32 cellular contexts compared by ENCODE assay signal in genomic region chr1:202117898-202118371, GRCh38. TPM values are rescaled to one million over a fixed set of nuclear protein-coding genes. Genes with fewer than 3 reads are reported as not detected.
DNase-seq lines count a peak whose midpoint lies in the region; ATAC-seq, FAIRE-seq and TF ChIP-seq lines count a peak whose summit lies in the region.
"Had no signal": no experiment of that assay in that cellular context is flagged by ENCODE, and none has a peak within 500 bp of the region (broad histone marks: within the 10 kb centered on the region; RNA-seq: fewer than 3 reads in every experiment).

No MANE protein-coding gene starts in this region.

- H3K9ac ChIP-seq in K562 (ENCODE audit: insufficient read depth in 1 of 2, low read depth in 2 of 2, low read length in 2 of 2), result peak overlapping the region in 1 of 2 experiments; percentile 21; a peak in 1 of 4 replicates

- H3K4me1 ChIP-seq in left ventricle myocardium inferior (peaks cover 20% of the 10 kb centered on the region), K562 (replicated peaks in 1 of 2; ENCODE audit: control insufficient read depth in 2 of 2, insufficient read depth in 2 of 2, low read length in 2 of 2) (peaks cover 9 to 14% of the 10 kb centered on the region in 2 experiments; a peak in 4 of 5 replicates), right lobe of liver (peaks cover 0 to 23% (median 10%) of the 10 kb centered on the region in 4 donors), transverse colon (peaks cover 3 to 29% (median 5%) of the 10 kb centered on the region in 4 donors)
- H3K4me1 ChIP-seq in naive thymus-derived CD4-positive, alpha-beta T cell (ENCODE audit: control insufficient read depth in 2 of 2, insufficient read depth in 2 of 2, low read length in 2 of 2), result no peaks in the 10 kb centered on the region
- H3K4me1 ChIP-seq: BE2C had no signal

- no peak overlapping the region for H3K27ac Mint-ChIP-seq in naive thymus-derived CD4-positive, alpha-beta T cell
- H3K27ac Mint-ChIP-seq: T-cell had no signal

- peak; percentile 96 for TF ChIP-seq EP300 in K562 (IDR thresholded peaks at IDR 0.05; ENCODE audit: low read length)
- no peak for TF ChIP-seq EP300 in transverse colon (IDR thresholded peaks at IDR 0.05; ENCODE audit: low read depth)

- H3K9me3 ChIP-seq in left ventricle myocardium inferior (replicated peaks) (no peaks in the 10 kb centered on the region), K562 (replicated peaks; ENCODE audit: control insufficient read depth, insufficient read depth, low read depth, low read length) (no peaks in the 10 kb centered on the region), right lobe of liver (no peaks in the 10 kb centered on the region), transverse colon (no peaks in the 10 kb centered on the region)
- H3K9me3 ChIP-seq in naive thymus-derived CD4-positive, alpha-beta T cell (ENCODE audit: control insufficient read depth in 2 of 3, low read length in 3 of 3), result no peaks in the 10 kb centered on the region
- H3K9me3 ChIP-seq: BE2C, SJSA1, uterus had no signal

- no peak for TF ChIP-seq POLR2A in K562 (conservative IDR thresholded peaks at IDR 0.05)
- peak; percentile 14 for TF ChIP-seq POLR2A in right lobe of liver (IDR thresholded peaks at IDR 0.05)
- peak; percentile 37 for TF ChIP-seq POLR2A in transverse colon (IDR thresholded peaks at IDR 0.05)

- no peak for DNase-seq in left ventricle myocardium inferior
- DNase-seq in left cardiac atrium, result no peak
- DNase-seq in K562 (ENCODE audit: extremely low read depth in 1 of 4, low spot score in 3 of 4), result peak in 2 of 4 experiments; percentile 79 to 87
- peak in 1 of 3 donors; percentile 78 for DNase-seq in right lobe of liver
- DNase-seq in transverse colon, result peak; percentile 42
- DNase-seq in naive thymus-derived CD4-positive, alpha-beta T cell, result no peak
- DNase-seq: activated CD4-positive, alpha-beta T cell treated with anti-CD3 and anti-CD28 coated beads for 4 hours; activated CD8-positive, alpha-beta memory T cell treated with anti-CD3 and anti-CD28 coated beads for 24 hours; activated naive CD4-positive, alpha-beta T cell treated with Interleukin-2 at 50 U/mL for 16 hours; activated T-cell treated with anti-CD3 and anti-CD28 coated beads, Interleukin-2, amount 50 U/mL, for 1 hour; BE2C; brain microvascular endothelial cell; effector CD8-positive, alpha-beta T cell; GF-D8; NCI-H1105 treated with DMSO at 0.1 percent for 48 hours; NCI-H2029; NCI-H748 treated with DMSO at 0.1 percent for 48 hours; nucleus accumbens; stimulated activated CD4-positive, alpha-beta T cell treated with anti-CD3 and anti-CD28 coated beads, Interleukin-2, amount 100 ng/mL, for 24 hours; substantia nigra; T-cell; uterus had no signal

- H3K36me3 Mint-ChIP-seq in naive thymus-derived CD4-positive, alpha-beta T cell, result no peaks in the 10 kb centered on the region
- H3K36me3 Mint-ChIP-seq: T-cell had no signal

- in situ Hi-C loops in K562 (cut with MboI) (no loop called here), transverse colon (cut with MboI; ENCODE audit: low pct_ligation_motif_present in 1 of 4, low pct_unique_long_range_greater_than_20kb in 1 of 4, low sequenced_read_pairs in 3 of 4) (loop anchor here in 3 of 4 donors (10.0 kb wide), 1 partner anchor 103 kb away; the partner anchor contains the start of gene ELF3 (in 3 of the 3))

- no peak overlapping the region for H2AFZ ChIP-seq in K562 (ENCODE audit: low read depth, low read length)

- TF ChIP-seq RAD21 in K562 (CRISPR knock-in tag; conservative IDR thresholded peaks at IDR 0.05 in 1 of 2, IDR thresholded peaks at IDR 0.05 in 1 of 2), result peak in 1 of 2 experiments; percentile 29; a peak in 2 of 4 replicates

- 3% methylated on average over 10 of the region's 10 CpGs for WGBS in K562 (ENCODE audit: insufficient coverage, low coverage, missing lambda C conversion rate)
- WGBS in right lobe of liver (ENCODE audit: insufficient coverage, low coverage, low lambda C conversion rate, missing lambda C conversion rate), result 21% methylated on average over 6 of the region's 10 CpGs
- 55 to 76% methylated on average over 4 to 10 of the region's 10 CpGs for WGBS in transverse colon (ENCODE audit: low coverage in 1 of 2), 2 donors

- POLR2A ChIA-PET in K562 (lab: Yijun Ruan, JAX), result interaction anchor here (0.5 to 1.8 kb wide), 13 partner anchors 11 to 1188 kb away, joined by 3 to 10 read pairs (median 3); no protein-coding TSS in a partner anchor
- POLR2A ChIA-PET in naive thymus-derived CD4-positive, alpha-beta T cell (lab: Charles Lee), result no interaction called here

- H3K27me3 ChIP-seq in left ventricle myocardium inferior (ENCODE audit: low read depth) (no peaks in the 10 kb centered on the region), K562 (ENCODE audit: control insufficient read depth in 2 of 2, insufficient read depth in 2 of 2, low read length in 2 of 2) (peaks cover 16 to 33% of the 10 kb centered on the region in 2 experiments), right lobe of liver (no peaks in the 10 kb centered on the region), transverse colon (no peaks in the 10 kb centered on the region)
- no peaks in the 10 kb centered on the region for H3K27me3 ChIP-seq in naive thymus-derived CD4-positive, alpha-beta T cell (ENCODE audit: control insufficient read depth in 2 of 2, insufficient read depth in 2 of 2, low read length in 2 of 2)
- H3K27me3 ChIP-seq: BE2C, brain microvascular endothelial cell, SJSA1, uterus had no signal

- intact Hi-C loops in left ventricle myocardium inferior (cut with micrococcal nuclease) (loop anchor here (5.0 kb wide), 1 partner anchor 111 kb away; no protein-coding TSS in a partner anchor), left cardiac atrium (cut with DNase I) (loop anchor here (2.0 to 10.0 kb wide), 3 partner anchors 107 to 223 kb away; partner anchors contain the start of gene ELF3 (in 1 of the 2)), K562 (cut with micrococcal nuclease) (loop anchor here (5.0 kb wide), 1 partner anchor 236 kb away; no protein-coding TSS in a partner anchor), right lobe of liver (cut with DNase I) (loop anchor here in 1 of 2 donors (2.0 kb wide), 1 partner anchor 111 kb away; no protein-coding TSS in a partner anchor), transverse colon (cut with DNase I; ENCODE audit: low total_unique reads) (no loop called here)
- intact Hi-C loops in naive thymus-derived CD4-positive, alpha-beta T cell (cut with micrococcal nuclease), result no loop called here

- CTCF ChIA-PET in K562 (lab: Yijun Ruan, JAX; ENCODE audit: low intra/inter-chr PET ratio), result interaction anchor here (0.7 to 3.8 kb wide), 7 partner anchors 101 to 588 kb away, joined by 3 to 66 read pairs (median 15); partner anchors contain the start of gene ELF3
- CTCF ChIA-PET in naive thymus-derived CD4-positive, alpha-beta T cell (lab: Charles Lee), result no interaction called here

- BruUV-seq in K562 (replicated peaks; lab: Mats Ljungman, UMichigan), result no TSS peak

- H3K9me1 ChIP-seq in K562 (ENCODE audit: control insufficient read depth, insufficient read depth, low read length), result no peaks in the 10 kb centered on the region

- ATAC-seq in left cardiac atrium (no peak), K562 (peak; percentile 75), right lobe of liver (peak; percentile 65 to 72 (median 67)), GM19463 (IDR thresholded peaks at IDR 0.05; ENCODE audit: unreplicated experiment) (no peak), HG03521 (IDR thresholded peaks at IDR 0.05; ENCODE audit: unreplicated experiment) (no peak)
- no peak for ATAC-seq in naive thymus-derived CD4-positive, alpha-beta T cell
- ATAC-seq: T-cell had no signal

- no peak overlapping the region for H3K4me3 Mint-ChIP-seq in naive thymus-derived CD4-positive, alpha-beta T cell
- H3K4me3 Mint-ChIP-seq: T-cell had no signal

- H3K4me1 Mint-ChIP-seq in naive thymus-derived CD4-positive, alpha-beta T cell, result peaks cover 0 to 3% (median 0%) of the 10 kb centered on the region in 7 donors
- H3K4me1 Mint-ChIP-seq: T-cell had no signal

- H4K20me1 ChIP-seq in K562 (replicated peaks; ENCODE audit: control insufficient read depth, insufficient read depth, low read length), result peaks cover 12% of the 10 kb centered on the region; the same call in 1 of the 2 replicates

- H3K4me3 ChIP-seq in left ventricle myocardium inferior (no peak overlapping the region), K562 (no peak overlapping the region), right lobe of liver (no peak overlapping the region), transverse colon (no peak overlapping the region)
- H3K4me3 ChIP-seq in naive thymus-derived CD4-positive, alpha-beta T cell (ENCODE audit: low read length), result no peak overlapping the region
- H3K4me3 ChIP-seq: lung, SJSA1, uterus had no signal

- H3K4me2 ChIP-seq in K562 (ENCODE audit: insufficient read depth, low read length), result peak overlapping the region; percentile 28

- TF ChIP-seq CTCF in left ventricle myocardium inferior (IDR thresholded peaks at IDR 0.05; ENCODE audit: borderline replicate concordance) (no peak), K562 (IDR thresholded peaks at IDR 0.05 in 2 of 3, conservative IDR thresholded peaks at IDR 0.05 in 1 of 3; ENCODE audit: insufficient read depth in 2 of 3, low read depth in 1 of 3, low read length in 3 of 3) (no peak), right lobe of liver (IDR thresholded peaks at IDR 0.05) (no peak), transverse colon (IDR thresholded peaks at IDR 0.05) (no peak)

- no peaks in the 10 kb centered on the region for H3K36me3 ChIP-seq in left ventricle myocardium inferior
- no peaks in the 10 kb centered on the region for H3K36me3 ChIP-seq in K562 (ENCODE audit: control insufficient read depth, insufficient read depth, low read length)
- no peaks in the 10 kb centered on the region for H3K36me3 ChIP-seq in right lobe of liver
- H3K36me3 ChIP-seq in transverse colon, result no peaks in the 10 kb centered on the region
- no peaks in the 10 kb centered on the region for H3K36me3 ChIP-seq in naive thymus-derived CD4-positive, alpha-beta T cell (ENCODE audit: control insufficient read depth in 2 of 3, insufficient read depth in 3 of 3, low read length in 3 of 3)
- H3K36me3 ChIP-seq: BE2C, brain microvascular endothelial cell, SJSA1, uterus had no signal

- no peaks in the 10 kb centered on the region for H3K9me3 Mint-ChIP-seq in naive thymus-derived CD4-positive, alpha-beta T cell
- H3K9me3 Mint-ChIP-seq: T-cell had no signal

- peaks cover 0 to 10% (median 0%) of the 10 kb centered on the region in 5 donors for H3K27me3 Mint-ChIP-seq in naive thymus-derived CD4-positive, alpha-beta T cell

- no peaks in the 10 kb centered on the region for H3K79me2 ChIP-seq in K562 (ENCODE audit: control insufficient read depth, insufficient read depth, low read length)

- FAIRE-seq in K562 (lab: Jason Lieb, UNC), result peak; percentile 90
- FAIRE-seq: frontal cortex, H54, islet of Langerhans had no signal

- H3K27ac ChIP-seq in left ventricle myocardium inferior (replicated peaks) (peak overlapping the region; percentile 50), K562 (ENCODE audit: extremely low read depth, low read depth, low read length) (no peak overlapping the region; the same call in 2 of the 3 replicates), right lobe of liver (peak overlapping the region; percentile 30 to 42 (median 42)), transverse colon (peak overlapping the region; percentile 79 to 82 (median 80))
- no peak overlapping the region for H3K27ac ChIP-seq in naive thymus-derived CD4-positive, alpha-beta T cell (ENCODE audit: low read depth, low read length)
- H3K27ac ChIP-seq: brain microvascular endothelial cell, HL-60, SJSA1, uterus had no signal

RNA-seq across cellular contexts. Expression of gene GPR37L1, which starts 4.8 kb away (rescaled TPM):
- total RNA-seq in left ventricle myocardium inferior (0.05 TPM), left cardiac atrium (under 1 TPM; 0.05 to 0.21 TPM), K562 (2014; rRNA removed) (not detected in 2 replicates), K562 (2014; rRNA removed; fragmentation: Illumina TruSeq; extraction: Trizol) (not detected in 2 replicates), K562 (2015; rRNA removed; fragmentation: Illumina TruSeq; extraction: Trizol) (not detected in 2 replicates), K562 (2021) (not detected in 2 replicates), right lobe of liver (under 1 TPM in 4 of 6 experiments, not detected in 2; 0.12 to 0.49 (median 0.12) TPM), transverse colon (under 1 TPM in 2 of 4 donors, not detected in 2; 0.55 to 0.95 TPM)
- total RNA-seq in K562 (2011; cell fraction: chromatin; rRNA removed; ENCODE audit: low replicate concordance), result not detected in 2 replicates
- under 0.01 TPM in 2 replicates for total RNA-seq in K562 (2011; cell fraction: nucleolus; rRNA removed)
- not detected in 2 replicates for total RNA-seq in K562 (2011; cell fraction: nucleoplasm; rRNA removed)
- polyA plus RNA-seq in K562 (2011; rRNA removed) (0.01 TPM in 1 of 2 replicates, not detected in the other), K562 (2014; fragmentation: Illumina TruSeq; extraction: Trizol) (not detected in 2 replicates), K562 (2014; fragmentation: Nextera tagmentation; extraction: Ambion mirVana) (not detected), K562 (2014; rRNA removed) (not detected in 2 replicates)
- 0.01 TPM in 1 of 2 replicates, not detected in the other for polyA plus RNA-seq in K562 (2011; cell fraction: cytosol; rRNA removed)
- 0.01 TPM in 1 of 2 replicates, not detected in the other for polyA plus RNA-seq in K562 (2011; cell fraction: nucleus; rRNA removed)
- 0.07 TPM in 2 replicates for polyA plus RNA-seq in K562 (2012)
- polyA minus RNA-seq in K562 (2011; rRNA and poly(A)+ RNA removed), result not detected in 2 replicates
- not detected in 2 replicates for polyA minus RNA-seq in K562 (2011; cell fraction: cytosol; rRNA and poly(A)+ RNA removed)
- not detected in 2 replicates for polyA minus RNA-seq in K562 (2011; cell fraction: nucleus; rRNA and poly(A)+ RNA removed)
- not detected for total RNA-seq in naive thymus-derived CD4-positive, alpha-beta T cell
- polyA plus RNA-seq in naive thymus-derived CD4-positive, alpha-beta T cell, result under 1 TPM; 0.02 to 0.09 TPM
- total RNA-seq: A673, pulmonary artery endothelial cell, T-cell had no signal

RNA-seq across cellular contexts. Expression of gene ARL8A, which starts 26.6 kb away (rescaled TPM):
- 64.7 TPM for total RNA-seq in left ventricle myocardium inferior
- 10 to 100 TPM; 55.6 to 79.8 TPM for total RNA-seq in left cardiac atrium
- total RNA-seq in K562 (2011; cell fraction: chromatin; rRNA removed; ENCODE audit: low replicate concordance), result 15.5 and 36.2 TPM in 2 replicates
- total RNA-seq in K562 (2011; cell fraction: nucleolus; rRNA removed), result 13.9 and 24.0 TPM in 2 replicates
- 13.5 and 19.8 TPM in 2 replicates for total RNA-seq in K562 (2011; cell fraction: nucleoplasm; rRNA removed)
- 13.1 and 21.8 TPM in 2 replicates for total RNA-seq in K562 (2014; rRNA removed)
- total RNA-seq in K562 (2014; rRNA removed; fragmentation: Illumina TruSeq; extraction: Trizol), result 7.9 and 9.2 TPM in 2 replicates
- total RNA-seq in K562 (2015; rRNA removed; fragmentation: Illumina TruSeq; extraction: Trizol), result 11.1 and 11.8 TPM in 2 replicates
- 19.1 and 22.7 TPM in 2 replicates for total RNA-seq in K562 (2021)
- polyA plus RNA-seq in K562 (2011; rRNA removed), result 27.3 and 58.1 TPM in 2 replicates
- 17.5 and 24.2 TPM in 2 replicates for polyA plus RNA-seq in K562 (2011; cell fraction: cytosol; rRNA removed)
- polyA plus RNA-seq in K562 (2011; cell fraction: nucleus; rRNA removed), result 31.3 and 39.1 TPM in 2 replicates
- polyA plus RNA-seq in K562 (2012), result 21.7 and 25.7 TPM in 2 replicates
- polyA plus RNA-seq in K562 (2014; fragmentation: Illumina TruSeq; extraction: Trizol), result 11.4 and 15.9 TPM in 2 replicates
- polyA plus RNA-seq in K562 (2014; fragmentation: Nextera tagmentation; extraction: Ambion mirVana), result under 1 TPM; 0.17 to 0.32 TPM
- 15.3 and 15.6 TPM in 2 replicates for polyA plus RNA-seq in K562 (2014; rRNA removed)
- 12.5 and 17.4 TPM in 2 replicates for polyA minus RNA-seq in K562 (2011; rRNA and poly(A)+ RNA removed)
- polyA minus RNA-seq in K562 (2011; cell fraction: cytosol; rRNA and poly(A)+ RNA removed), result 11.4 and 13.7 TPM in 2 replicates
- 3.4 and 10.0 TPM in 2 replicates for polyA minus RNA-seq in K562 (2011; cell fraction: nucleus; rRNA and poly(A)+ RNA removed)
- total RNA-seq in right lobe of liver, result 10 to 100 TPM; 23.1 to 57.7 (median 36.1) TPM
- total RNA-seq in transverse colon, result 10 to 100 TPM in 3 of 4 donors, 1 to 10 TPM in 1; 9.0 to 27.2 (median 21.6) TPM
- 10 to 100 TPM; 38.2 to 99.4 (median 54.3) TPM for total RNA-seq in naive thymus-derived CD4-positive, alpha-beta T cell
- polyA plus RNA-seq in naive thymus-derived CD4-positive, alpha-beta T cell, result 1 to 10 TPM; 5.5 to 6.3 TPM

RNA-seq across cellular contexts. Expression of gene PTPN7, which starts 42.5 kb away (rescaled TPM):
- total RNA-seq in left ventricle myocardium inferior (0.44 TPM), left cardiac atrium (1 to 10 TPM; 1.3 to 1.9 TPM), K562 (2014; rRNA removed) (121 and 126 TPM in 2 replicates), K562 (2014; rRNA removed; fragmentation: Illumina TruSeq; extraction: Trizol) (61.7 and 65.6 TPM in 2 replicates), K562 (2015; rRNA removed; fragmentation: Illumina TruSeq; extraction: Trizol) (116 and 120 TPM in 2 replicates), K562 (2021) (112 and 139 TPM in 2 replicates), right lobe of liver (1 to 10 TPM in 2 of 6 experiments, under 1 TPM in 4; 0.18 to 5.1 (median 0.73) TPM), transverse colon (10 to 100 TPM in 2 of 4 donors, 1 to 10 TPM in 1, not detected in 1; 5.2 to 32.5 (median 14.0) TPM)
- total RNA-seq in K562 (2011; cell fraction: chromatin; rRNA removed; ENCODE audit: low replicate concordance), result 135 and 260 TPM in 2 replicates
- 174 and 175 TPM in 2 replicates for total RNA-seq in K562 (2011; cell fraction: nucleolus; rRNA removed)
- 146 and 165 TPM in 2 replicates for total RNA-seq in K562 (2011; cell fraction: nucleoplasm; rRNA removed)
- polyA plus RNA-seq in K562 (2011; rRNA removed) (80.7 and 176 TPM in 2 replicates), K562 (2014; fragmentation: Illumina TruSeq; extraction: Trizol) (144 and 189 TPM in 2 replicates), K562 (2014; fragmentation: Nextera tagmentation; extraction: Ambion mirVana) (10 to 100 TPM; 18.7 to 19.8 TPM), K562 (2014; rRNA removed) (123 and 128 TPM in 2 replicates)
- polyA plus RNA-seq in K562 (2011; cell fraction: cytosol; rRNA removed), result 155 and 163 TPM in 2 replicates
- 215 and 278 TPM in 2 replicates for polyA plus RNA-seq in K562 (2011; cell fraction: nucleus; rRNA removed)
- 146 and 171 TPM in 2 replicates for polyA plus RNA-seq in K562 (2012)
- 58.0 and 78.3 TPM in 2 replicates for polyA minus RNA-seq in K562 (2011; rRNA and poly(A)+ RNA removed)
- polyA minus RNA-seq in K562 (2011; cell fraction: cytosol; rRNA and poly(A)+ RNA removed), result 54.1 and 65.3 TPM in 2 replicates
- 38.1 and 80.1 TPM in 2 replicates for polyA minus RNA-seq in K562 (2011; cell fraction: nucleus; rRNA and poly(A)+ RNA removed)
- 100 to 1,000 TPM in 2 of 5 experiments, 10 to 100 TPM in 3; 43.2 to 258 (median 97.0) TPM for total RNA-seq in naive thymus-derived CD4-positive, alpha-beta T cell
- 10 to 100 TPM; 40.4 to 78.6 TPM for polyA plus RNA-seq in naive thymus-derived CD4-positive, alpha-beta T cell
- total RNA-seq: frontal cortex, SJSA1 had no signal

Comparison
In these comparisons a context has a peak if more than half of its experiments do, and no peak if none do; other contexts are left out.
1. H3K27ac ChIP-seq: peak in left ventricle myocardium inferior (single experiment), right lobe of liver (3 of 3) and transverse colon (4 of 4); none in K562 (single experiment) and naive thymus-derived CD4-positive, alpha-beta T cell (single experiment).
2. ATAC-seq: peak in K562 (single experiment) and right lobe of liver (4 of 4); none in left cardiac atrium (0 of 2), GM19463 (single experiment), naive thymus-derived CD4-positive, alpha-beta T cell (single experiment) and HG03521 (single experiment).
3. intact Hi-C loops: an anchor here in left ventricle myocardium inferior (5.0 kb wide), left cardiac atrium (2.0 to 10.0 kb wide) and K562 (5.0 kb wide); none called in transverse colon and naive thymus-derived CD4-positive, alpha-beta T cell.